Comparison of ENCODE assay signal across 14 cellular contexts in genomic region chr19:45170146-45171106, GRCh38. TPM values are rescaled to one million over a fixed set of nuclear protein-coding genes. Genes with fewer than 3 reads are reported as not detected.
DNase-seq lines count a peak whose midpoint lies in the region; ATAC-seq and TF ChIP-seq lines count a peak whose summit lies in the region.
"Had no signal": no experiment of that assay in that cellular context is flagged by ENCODE, and none has a peak within 500 bp of the region (broad histone marks: within the 10 kb centered on the region; RNA-seq: fewer than 3 reads in every experiment).

No MANE protein-coding gene starts in this region.

- no peaks in the 10 kb centered on the region for H3K36me3 ChIP-seq in Loucy (ENCODE audit: insufficient read depth, low read length)
- H3K36me3 ChIP-seq in osteoblast (ENCODE audit: insufficient read depth, low read length), result no peaks in the 10 kb centered on the region

- peak overlapping the region; percentile 95 for H3K27ac Mint-ChIP-seq in activated CD4-positive, alpha-beta T cell treated with anti-CD3 and anti-CD28 coated beads, Interleukin-2, amount 10 ng/mL, durations not matched to agents 7 days and 5 days

- H3F3A ChIP-seq in Loucy (ENCODE audit: low read depth), result no peaks in the 10 kb centered on the region

- H3K79me2 ChIP-seq in Loucy (ENCODE audit: insufficient read depth, low read length) (no peaks in the 10 kb centered on the region), osteoblast (ENCODE audit: insufficient read depth, low read length) (no peaks in the 10 kb centered on the region)

- H3K27me3 Mint-ChIP-seq in activated CD4-positive, alpha-beta T cell treated with anti-CD3 and anti-CD28 coated beads, Interleukin-2, amount 10 ng/mL, durations not matched to agents 7 days and 5 days, result no peaks in the 10 kb centered on the region

- H3K9ac ChIP-seq in Loucy (ENCODE audit: low read depth, low read length, poor library complexity, severe bottlenecking), result no peak overlapping the region

- ATAC-seq in HG03025 (IDR thresholded peaks at IDR 0.05; ENCODE audit: low FRiP score, unreplicated experiment) (no peak), GM19397 (IDR thresholded peaks at IDR 0.05; ENCODE audit: unreplicated experiment) (no peak)

- H2AFZ ChIP-seq in Loucy (ENCODE audit: low read length) (no peak overlapping the region), osteoblast (ENCODE audit: low read length) (no peak overlapping the region)

- H3K9me2 ChIP-seq in Loucy (replicated peaks; ENCODE audit: low read depth, low read length), result no peaks in the 10 kb centered on the region

- H3K4me2 ChIP-seq in Loucy (ENCODE audit: low read depth, low read length, poor library complexity, severe bottlenecking) (peak overlapping the region; percentile 22), osteoblast (ENCODE audit: insufficient read depth, low read length) (no peak overlapping the region)

- CTCF ChIA-PET in activated CD4-positive, alpha-beta T cell treated with anti-CD3 and anti-CD28 coated beads, Interleukin-2, amount 10 ng/mL, durations not matched to agents 7 days and 5 days (lab: Charles Lee), result interaction anchor here (0.6 to 3.7 kb wide), 4 partner anchors 8 to 87 kb away, joined by 3 to 11 read pairs (median 4); partner anchors contain the start of genes BLOC1S3 and TRAPPC6A

- H3K4me3 ChIP-seq in Loucy (ENCODE audit: low read length, poor library complexity, severe bottlenecking) (no peak overlapping the region), osteoblast (ENCODE audit: insufficient read depth, low read length) (no peak overlapping the region)
- H3K4me3 ChIP-seq: esophagus muscularis mucosa had no signal

- peaks cover 22% of the 10 kb centered on the region for H3K4me1 ChIP-seq in Loucy (ENCODE audit: insufficient read depth, low read length, poor library complexity, severe bottlenecking)
- peaks cover 13% of the 10 kb centered on the region for H3K4me1 ChIP-seq in osteoblast (ENCODE audit: insufficient read depth, low read length)

- no peak overlapping the region for H3K27ac ChIP-seq in osteoblast (ENCODE audit: low read depth, low read length)

- H3K36me3 Mint-ChIP-seq in activated CD4-positive, alpha-beta T cell treated with anti-CD3 and anti-CD28 coated beads, Interleukin-2, amount 10 ng/mL, durations not matched to agents 7 days and 5 days (ENCODE audit: low read depth), result peaks cover 2% of the 10 kb centered on the region

- H3K4me3 Mint-ChIP-seq in activated CD4-positive, alpha-beta T cell treated with anti-CD3 and anti-CD28 coated beads, Interleukin-2, amount 10 ng/mL, durations not matched to agents 7 days and 5 days, result peak overlapping the region; percentile 71

- POLR2A ChIA-PET in activated CD4-positive, alpha-beta T cell treated with anti-CD3 and anti-CD28 coated beads, Interleukin-2, amount 10 ng/mL, durations not matched to agents 7 days and 5 days (lab: Charles Lee), result interaction anchor here (0.5 kb wide), 1 partner anchor 132 kb away, joined by 3 read pairs; the partner anchor contains the start of gene CLASRP

- H3K27me3 ChIP-seq in Loucy (ENCODE audit: insufficient read depth, low read length, poor library complexity, severe bottlenecking) (no peaks in the 10 kb centered on the region), osteoblast (ENCODE audit: insufficient read depth, low read length) (no peaks in the 10 kb centered on the region)
- H3K27me3 ChIP-seq: esophagus muscularis mucosa had no signal

- peaks cover 54% of the 10 kb centered on the region for H3K4me1 Mint-ChIP-seq in activated CD4-positive, alpha-beta T cell treated with anti-CD3 and anti-CD28 coated beads, Interleukin-2, amount 10 ng/mL, durations not matched to agents 7 days and 5 days

- no peak for DNase-seq in activated CD4-positive, alpha-beta T cell treated with anti-CD3 and anti-CD28 coated beads, Interleukin-2, amount 10 ng/mL, durations not matched to agents 7 days and 5 days
- no peak for DNase-seq in activated CD4-positive, alpha-beta T cell treated with anti-CD3 and anti-CD28 coated beads for 4 hours
- DNase-seq in dermis blood vessel endothelial cell (peak; percentile 15), osteoblast (ENCODE audit: insufficient read length, low spot score, missing footprints) (peak; percentile 58), GM19240 (ENCODE audit: insufficient read length, low spot score) (no peak)
- DNase-seq: amygdala; COR-L47; left ventricle myocardium superior; NK-92 treated with Interleukin-12 subunit alpha and Interleukin-12 subunit beta, amount 100 ng/mL, for 24 hours; SIG-M5 had no signal

- TF ChIP-seq CTCF in Loucy (conservative IDR thresholded peaks at IDR 0.05; ENCODE audit: low read length), result no peak
- no peak for TF ChIP-seq CTCF in osteoblast (IDR thresholded peaks at IDR 0.05; ENCODE audit: extremely low read depth, low read depth, low read length)

- H3K9me3 ChIP-seq in Loucy (ENCODE audit: insufficient read depth, low read depth, low read length) (no peaks in the 10 kb centered on the region), osteoblast (ENCODE audit: low read depth, low read length) (no peaks in the 10 kb centered on the region)
- H3K9me3 ChIP-seq: esophagus muscularis mucosa had no signal

- no peaks in the 10 kb centered on the region for H3K9me3 Mint-ChIP-seq in activated CD4-positive, alpha-beta T cell treated with anti-CD3 and anti-CD28 coated beads, Interleukin-2, amount 10 ng/mL, durations not matched to agents 7 days and 5 days

- H4K20me1 ChIP-seq in Loucy (ENCODE audit: insufficient read depth, low read length, poor library complexity, severe bottlenecking), result no peaks in the 10 kb centered on the region
- no peaks in the 10 kb centered on the region for H4K20me1 ChIP-seq in osteoblast (ENCODE audit: insufficient read depth, low read length)

RNA-seq across cellular contexts. Expression of gene TRAPPC6A, which starts 7.6 kb away (rescaled TPM):
- total RNA-seq in activated CD4-positive, alpha-beta T cell treated with anti-CD3 and anti-CD28 coated beads, Interleukin-2, amount 10 ng/mL, durations not matched to agents 7 days and 5 days, result 10 to 100 TPM; 55.1 to 64.2 TPM
- total RNA-seq in dermis blood vessel endothelial cell (8.8 and 36.8 TPM in 2 replicates), osteoblast (13.8 and 17.4 TPM in 2 replicates)

RNA-seq across cellular contexts. Expression of gene BLOC1S3, which starts 8.2 kb away (rescaled TPM):
- 10 to 100 TPM; 15.3 to 19.7 TPM for total RNA-seq in activated CD4-positive, alpha-beta T cell treated with anti-CD3 and anti-CD28 coated beads, Interleukin-2, amount 10 ng/mL, durations not matched to agents 7 days and 5 days
- total RNA-seq in dermis blood vessel endothelial cell (8.3 and 10.0 TPM in 2 replicates), osteoblast (7.2 and 10.0 TPM in 2 replicates)

RNA-seq across cellular contexts. Expression of gene NKPD1, which starts 9.6 kb away (rescaled TPM):
- under 1 TPM in 1 of 2 experiments, not detected in 1; 0.17 TPM for total RNA-seq in activated CD4-positive, alpha-beta T cell treated with anti-CD3 and anti-CD28 coated beads, Interleukin-2, amount 10 ng/mL, durations not matched to agents 7 days and 5 days
- total RNA-seq in dermis blood vessel endothelial cell, result 0.34 and 0.37 TPM in 2 replicates
- total RNA-seq in osteoblast, result 0.29 TPM in 1 of 2 replicates, not detected in the other

Comparison
In these comparisons a context has a peak if more than half of its experiments do, and no peak if none do; other contexts are left out.
1. DNase-seq: peak in dermis blood vessel endothelial cell (single experiment) and osteoblast (single experiment); none in activated CD4-positive, alpha-beta T cell treated with anti-CD3 and anti-CD28 coated beads, Interleukin-2, amount 10 ng/mL, durations not matched to agents 7 days and 5 days (single experiment), activated CD4-positive, alpha-beta T cell treated with anti-CD3 and anti-CD28 coated beads for 4 hours (0 of 2) and GM19240 (single experiment).